13 cellular contexts compared by ENCODE assay signal in the genomic region with DNA sequence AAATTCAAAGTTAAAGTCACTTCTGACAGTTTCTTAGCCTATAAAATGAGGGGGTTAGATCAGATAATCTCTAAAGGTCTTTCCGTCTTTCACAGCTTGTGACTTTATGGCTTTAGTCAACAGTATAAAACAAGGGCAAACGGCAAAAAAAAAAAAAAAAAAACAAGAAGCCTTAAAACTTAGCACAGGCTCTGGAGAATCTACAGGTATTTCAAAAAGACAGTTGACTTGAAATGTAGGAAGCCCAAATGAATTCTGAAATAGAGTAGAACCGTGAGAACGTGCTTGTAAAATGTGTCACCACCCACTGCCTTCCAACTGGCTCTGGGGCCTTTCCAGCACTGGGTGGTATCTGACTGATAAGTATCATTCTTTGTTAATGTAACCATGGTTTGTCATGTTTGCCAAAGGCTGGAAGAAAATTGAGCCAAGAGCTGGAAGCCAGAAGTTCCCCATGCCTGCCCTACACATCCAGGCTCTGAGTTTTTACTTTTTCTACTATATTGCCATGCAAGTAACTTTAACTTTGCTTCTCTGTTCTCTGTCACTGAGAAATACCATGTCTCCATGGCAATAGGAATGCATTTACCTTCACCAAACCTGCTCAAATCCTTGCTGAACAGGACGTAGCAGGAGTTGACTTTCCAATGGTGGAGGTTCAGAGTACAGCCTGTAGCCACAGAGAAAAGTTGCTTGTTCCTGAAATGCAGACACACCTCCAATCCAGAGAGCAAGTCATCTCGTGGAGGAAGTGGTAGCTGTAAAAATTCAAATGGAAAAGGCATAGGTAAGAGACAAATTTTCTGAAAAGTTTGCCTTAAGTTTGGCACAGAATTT. TPM values are rescaled to one million over a fixed set of nuclear protein-coding genes. Genes with fewer than 3 reads are reported as not detected.
DNase-seq lines count a peak whose midpoint lies in the region; ATAC-seq and TF ChIP-seq lines count a peak whose summit lies in the region.
"Had no signal": no experiment of that assay in that cellular context is flagged by ENCODE, and none has a peak within 500 bp of the region (broad histone marks: within the 10 kb centered on the region; RNA-seq: fewer than 3 reads in every experiment).

No MANE protein-coding gene starts in this region.

- ATAC-seq in lower lobe of right lung = peak; percentile 29 to 52
- ATAC-seq: WTC11 had no signal

- H3K9me3 ChIP-seq in colonic mucosa (no peaks in the 10 kb centered on the region), lower lobe of right lung (no peaks in the 10 kb centered on the region), esophagus muscularis mucosa (no peaks in the 10 kb centered on the region)

- no peaks in the 10 kb centered on the region for H3K79me2 ChIP-seq in ACC112 (ENCODE audit: control insufficient read depth, insufficient read depth, low read length, unreplicated experiment)

- no peak overlapping the region for H2AFZ ChIP-seq in ACC112 (ENCODE audit: low read length, unreplicated experiment)

- no peak for TF ChIP-seq EP300 in esophagus muscularis mucosa (IDR thresholded peaks at IDR 0.05)

- peak overlapping the region in 1 of 2 donors; percentile 75 for H3K9ac ChIP-seq in colonic mucosa (ENCODE audit: low read depth in 2 of 2, low read length in 2 of 2)

- peak overlapping the region; percentile 58 for H3K27ac ChIP-seq in ACC112 (ENCODE audit: low read depth, low read length)
- peak overlapping the region; percentile 70 for H3K27ac ChIP-seq in colonic mucosa
- peak overlapping the region; percentile 14 for H3K27ac ChIP-seq in lower lobe of right lung
- no peak overlapping the region for H3K27ac ChIP-seq in esophagus muscularis mucosa (replicated peaks in 1 of 4)

- DNase-seq in LoVo (ENCODE audit: low spot score) (peak; percentile 87), colonic mucosa (peak; percentile 77), lower lobe of right lung (no peak), esophagus muscularis mucosa (ENCODE audit: extremely low spot score) (no peak), NCI-H187 (lab: John Stamatoyannopoulos, UW) (no peak), DMS153 (lab: John Stamatoyannopoulos, UW) (no peak), T-helper 9 cell (no peak)
- DNase-seq: activated gamma-delta T cell; C1 segment of cervical spinal cord; NCI-H774; stimulated activated naive CD4-positive, alpha-beta T cell treated with Interleukin-2 at 50 U/mL for 16 hours had no signal

- H3K36me3 ChIP-seq in ACC112 (ENCODE audit: insufficient read depth, low read length) (no peaks in the 10 kb centered on the region), colonic mucosa (no peaks in the 10 kb centered on the region), lower lobe of right lung (no peaks in the 10 kb centered on the region), esophagus muscularis mucosa (no peaks in the 10 kb centered on the region)

- no peak overlapping the region for H3K4me3 ChIP-seq in ACC112 (ENCODE audit: low read depth, low read length)
- H3K4me3 ChIP-seq in colonic mucosa = no peak overlapping the region
- no peak overlapping the region for H3K4me3 ChIP-seq in lower lobe of right lung
- H3K4me3 ChIP-seq in esophagus muscularis mucosa = no peak overlapping the region

- TF ChIP-seq POLR2A in esophagus muscularis mucosa (IDR thresholded peaks at IDR 0.05; ENCODE audit: low read depth) = no peak

- TF ChIP-seq CTCF in colonic mucosa (IDR thresholded peaks at IDR 0.05) = no peak
- TF ChIP-seq CTCF in lower lobe of right lung (IDR thresholded peaks at IDR 0.05) = no peak
- no peak for TF ChIP-seq CTCF in esophagus muscularis mucosa (IDR thresholded peaks at IDR 0.05)

- intact Hi-C loops in colonic mucosa (cut with DNase I) = no loop called here
- intact Hi-C loops in lower lobe of right lung (cut with DNase I) = no loop called here
- intact Hi-C loops in esophagus muscularis mucosa (cut with DNase I) = no loop called here

- H3K4me1 ChIP-seq in ACC112 (ENCODE audit: control insufficient read depth, insufficient read depth, low read length, unreplicated experiment) = peaks cover 14% of the 10 kb centered on the region
- H3K4me1 ChIP-seq in colonic mucosa = no peaks in the 10 kb centered on the region
- H3K4me1 ChIP-seq in lower lobe of right lung = peaks cover 17% of the 10 kb centered on the region
- H3K4me1 ChIP-seq in esophagus muscularis mucosa = peaks cover 0 to 10% (median 2%) of the 10 kb centered on the region in 4 donors

- WGBS in esophagus muscularis mucosa = 73% methylated on average over 6 of the region's 6 CpGs

- H3K27me3 ChIP-seq in ACC112 (ENCODE audit: insufficient read depth, low read length) (no peaks in the 10 kb centered on the region), colonic mucosa (no peaks in the 10 kb centered on the region), lower lobe of right lung (ENCODE audit: low read depth) (no peaks in the 10 kb centered on the region), esophagus muscularis mucosa (peaks cover 0 to under 1% (median 0%) of the 10 kb centered on the region in 4 donors)

RNA-seq across cellular contexts. Expression of a gene that starts 35.8 kb away (rescaled TPM):
- total RNA-seq in colonic mucosa (10 to 100 TPM; 18.8 to 23.5 TPM), lower lobe of right lung (18.2 TPM), esophagus muscularis mucosa (1 to 10 TPM; 3.2 to 6.6 (median 5.6) TPM)

Comparison
In these comparisons a context has a peak if more than half of its experiments do, and no peak if none do; other contexts are left out.
1. H3K27ac ChIP-seq: peak in ACC112 (single experiment), colonic mucosa (single experiment) and lower lobe of right lung (single experiment); none in esophagus muscularis mucosa (0 of 4).
2. DNase-seq: peak in LoVo (single experiment) and colonic mucosa (single experiment); none in lower lobe of right lung (single experiment), esophagus muscularis mucosa (single experiment), NCI-H187 (0 of 2), DMS153 (single experiment) and T-helper 9 cell (single experiment).